Comparison of ENCODE assay signal across 13 cellular contexts in the genomic region with DNA sequence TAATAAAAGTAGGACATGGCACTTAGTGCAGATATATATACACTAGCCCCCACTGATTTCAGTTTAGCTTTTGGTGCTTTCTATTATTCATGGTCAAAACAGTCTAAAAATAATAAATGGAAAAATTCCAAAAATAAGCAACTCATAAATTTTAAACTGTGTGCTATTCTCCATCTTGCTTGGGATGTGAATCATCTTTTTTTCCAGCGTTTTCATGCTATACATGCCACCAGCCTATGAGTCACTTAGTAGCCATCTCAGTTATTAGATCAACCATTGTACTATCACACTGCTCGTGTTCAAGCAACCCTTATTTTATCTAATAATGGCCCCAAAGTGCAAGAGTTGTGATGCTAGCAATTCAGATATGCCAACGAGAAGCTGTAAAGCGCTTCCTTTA.
DNase-seq lines count a peak whose midpoint lies in the region; ATAC-seq, FAIRE-seq and TF ChIP-seq lines count a peak whose summit lies in the region.
"Had no signal": no experiment of that assay in that cellular context is flagged by ENCODE, and none has a peak within 500 bp of the region (broad histone marks: within the 10 kb centered on the region; RNA-seq: fewer than 3 reads in every experiment).

No MANE protein-coding gene starts in this region.

- peaks cover 17% of the 10 kb centered on the region for H3K4me1 ChIP-seq in SJCRH30
- no peaks in the 10 kb centered on the region for H3K4me1 ChIP-seq in fibroblast of lung (ENCODE audit: control insufficient read depth, extremely low read depth, insufficient read depth, low read length)
- H3K4me1 ChIP-seq in naive thymus-derived CD4-positive, alpha-beta T cell (ENCODE audit: control insufficient read depth in 2 of 2, insufficient read depth in 2 of 2, low read length in 2 of 2) = no peaks in the 10 kb centered on the region

- no peaks in the 10 kb centered on the region for H3K9me3 ChIP-seq in SJCRH30 (replicated peaks)
- H3K9me3 ChIP-seq in fibroblast of lung (ENCODE audit: control insufficient read depth, insufficient read depth, low read depth, low read length) = no peaks in the 10 kb centered on the region
- H3K9me3 ChIP-seq in naive thymus-derived CD4-positive, alpha-beta T cell (ENCODE audit: control insufficient read depth in 2 of 3, low read length in 3 of 3) = no peaks in the 10 kb centered on the region

- no peak overlapping the region for H3K9ac ChIP-seq in fibroblast of lung (ENCODE audit: insufficient read depth, low read length)

- no peak for TF ChIP-seq CTCF in fibroblast of lung (conservative IDR thresholded peaks at IDR 0.05 in 1 of 2, IDR thresholded peaks at IDR 0.05 in 1 of 2; ENCODE audit: low read depth in 1 of 2, low read length in 2 of 2)

- H3K4me1 Mint-ChIP-seq in naive thymus-derived CD4-positive, alpha-beta T cell = no peaks in the 10 kb centered on the region

- no peaks in the 10 kb centered on the region for H3K36me3 ChIP-seq in SJCRH30
- no peaks in the 10 kb centered on the region for H3K36me3 ChIP-seq in fibroblast of lung (ENCODE audit: control insufficient read depth, insufficient read depth, low read length)
- H3K36me3 ChIP-seq in naive thymus-derived CD4-positive, alpha-beta T cell (ENCODE audit: control insufficient read depth in 2 of 3, insufficient read depth in 3 of 3, low read length in 3 of 3) = no peaks in the 10 kb centered on the region

- no peak overlapping the region for H3K4me2 ChIP-seq in fibroblast of lung (ENCODE audit: extremely low read depth, insufficient read depth, low read length)

- H3K4me3 Mint-ChIP-seq in naive thymus-derived CD4-positive, alpha-beta T cell = no peak overlapping the region

- H4K20me1 ChIP-seq in fibroblast of lung (ENCODE audit: control insufficient read depth, extremely low read depth, insufficient read depth, low read length) = no peaks in the 10 kb centered on the region

- POLR2A ChIA-PET in naive thymus-derived CD4-positive, alpha-beta T cell (lab: Charles Lee) = no interaction called here

- H3K27me3 Mint-ChIP-seq in naive thymus-derived CD4-positive, alpha-beta T cell = peaks cover 13 to 22% (median 17%) of the 10 kb centered on the region in 5 donors

- no peaks in the 10 kb centered on the region for H3K36me3 Mint-ChIP-seq in naive thymus-derived CD4-positive, alpha-beta T cell

- no peaks in the 10 kb centered on the region for H3K79me2 ChIP-seq in fibroblast of lung (ENCODE audit: control insufficient read depth, insufficient read depth, low read length)

- no peak overlapping the region for H2AFZ ChIP-seq in fibroblast of lung (ENCODE audit: low read length)

- peak; percentile 90 for FAIRE-seq in H54 (lab: Jason Lieb, UNC)

- H3K27ac ChIP-seq in SJCRH30 (0 out of 2 replicates have a peak overlapping the region, but pooled peaks have one; percentile 6), fibroblast of lung (ENCODE audit: insufficient read depth, low read length) (peak overlapping the region; percentile 5)
- H3K27ac ChIP-seq in naive thymus-derived CD4-positive, alpha-beta T cell (ENCODE audit: low read depth, low read length) = no peak overlapping the region
- H3K27ac ChIP-seq: VCaP had no signal

- ATAC-seq in naive thymus-derived CD4-positive, alpha-beta T cell = no peak
- ATAC-seq in HG03439 (IDR thresholded peaks at IDR 0.05; ENCODE audit: unreplicated experiment) = no peak
- ATAC-seq: right cardiac atrium had no signal

- H3K27me3 ChIP-seq in SJCRH30 (no peaks in the 10 kb centered on the region), fibroblast of lung (ENCODE audit: control insufficient read depth, insufficient read depth, low read length) (no peaks in the 10 kb centered on the region)
- no peaks in the 10 kb centered on the region for H3K27me3 ChIP-seq in naive thymus-derived CD4-positive, alpha-beta T cell (ENCODE audit: control insufficient read depth in 2 of 2, insufficient read depth in 2 of 2, low read length in 2 of 2)

- H3K9me3 Mint-ChIP-seq in naive thymus-derived CD4-positive, alpha-beta T cell = peaks cover 0 to 6% (median 0%) of the 10 kb centered on the region in 11 donors

- CTCF ChIA-PET in naive thymus-derived CD4-positive, alpha-beta T cell (lab: Charles Lee) = no interaction called here

- no peak overlapping the region for H3K27ac Mint-ChIP-seq in naive thymus-derived CD4-positive, alpha-beta T cell

- TF ChIP-seq POLR2A in H54 (IDR thresholded peaks at IDR 0.05; ENCODE audit: low read depth, low read length) = no peak

- H3K4me3 ChIP-seq in SJCRH30 = no peak overlapping the region
- no peak overlapping the region for H3K4me3 ChIP-seq in fibroblast of lung (replicated peaks in 1 of 4; ENCODE audit: control extremely low read depth in 1 of 4, insufficient read depth in 1 of 4, low read depth in 3 of 4, low read length in 4 of 4)
- H3K4me3 ChIP-seq in skeletal muscle cell (ENCODE audit: low read depth, low read length) = no peak overlapping the region
- no peak overlapping the region for H3K4me3 ChIP-seq in naive thymus-derived CD4-positive, alpha-beta T cell (ENCODE audit: low read length)

- DNase-seq in H54 (ENCODE audit: insufficient read length, low spot score) = peak; percentile 6
- DNase-seq in SJCRH30 = no peak
- peak; percentile 79 to 90 for DNase-seq in fibroblast of lung (ENCODE audit: low read depth in 2 of 2)
- peak; percentile 59 for DNase-seq in skeletal muscle cell (ENCODE audit: low read depth)
- no peak for DNase-seq in naive thymus-derived CD4-positive, alpha-beta T cell
- no peak for DNase-seq in NCI-H146 treated with DMSO at 0.1 percent for 48 hours (lab: John Stamatoyannopoulos, UW; ENCODE audit: unreplicated experiment)
- no peak for DNase-seq in NCI-H1417 treated with DMSO at 0.1 percent for 48 hours (lab: John Stamatoyannopoulos, UW)
- DNase-seq: activated CD8-positive, alpha-beta memory T cell treated with anti-CD3 and anti-CD28 coated beads, Interleukin-2, amount 50 U/mL, for 48 hours; DMS53; NCI-H345; right cardiac atrium had no signal

- intact Hi-C loops in naive thymus-derived CD4-positive, alpha-beta T cell (cut with micrococcal nuclease) = no loop called here

Comparison
In these comparisons a context has a peak if more than half of its experiments do, and no peak if none do; other contexts are left out.
1. DNase-seq: peak in H54 (single experiment), fibroblast of lung (2 of 2) and skeletal muscle cell (single experiment); none in SJCRH30 (0 of 2), naive thymus-derived CD4-positive, alpha-beta T cell (0 of 9), NCI-H146 treated with DMSO at 0.1 percent for 48 hours (single experiment) and NCI-H1417 treated with DMSO at 0.1 percent for 48 hours (single experiment).